In the genomic region with DNA sequence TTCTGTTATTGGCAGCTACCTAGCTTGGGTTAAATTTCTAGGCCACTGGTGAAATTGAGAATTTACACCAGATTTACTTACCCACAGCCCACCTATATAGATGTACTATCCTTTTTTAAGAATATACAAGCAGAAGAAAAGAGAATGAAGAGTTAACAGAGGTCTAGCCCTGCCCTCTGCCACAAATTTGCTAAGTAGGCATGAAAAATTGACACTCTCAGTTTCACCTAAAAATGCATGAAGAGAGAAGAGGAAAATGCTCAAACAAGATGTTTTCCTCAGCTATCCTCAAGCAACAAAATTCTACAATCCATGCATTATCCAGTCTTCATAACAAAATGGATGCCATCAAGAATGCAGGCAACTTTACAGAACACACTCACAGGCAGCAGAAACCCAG, we compare ENCODE assay signal across 18 cellular contexts. TPM values are rescaled to one million over a fixed set of nuclear protein-coding genes. Genes with fewer than 3 reads are reported as not detected.
DNase-seq lines count a peak whose midpoint lies in the region; ATAC-seq and TF ChIP-seq lines count a peak whose summit lies in the region.
"Had no signal": no experiment of that assay in that cellular context is flagged by ENCODE, and none has a peak within 500 bp of the region (broad histone marks: within the 10 kb centered on the region; RNA-seq: fewer than 3 reads in every experiment).

No MANE protein-coding gene starts in this region.

- no peak for TF ChIP-seq CTCF in left ventricle myocardium inferior (IDR thresholded peaks at IDR 0.05; ENCODE audit: borderline replicate concordance)
- TF ChIP-seq CTCF in MM.1S (IDR thresholded peaks at IDR 0.05; ENCODE audit: low read length): no peak
- no peak for TF ChIP-seq CTCF in suprapubic skin (IDR thresholded peaks at IDR 0.05)

- H3K4me2 ChIP-seq in MM.1S (ENCODE audit: low read depth, low read length): peak overlapping the region; percentile 23

- H3K9me3 ChIP-seq in left ventricle myocardium inferior (replicated peaks): peaks cover 9% of the 10 kb centered on the region
- no peaks in the 10 kb centered on the region for H3K9me3 ChIP-seq in MM.1S (replicated peaks; ENCODE audit: insufficient read depth, low read length)
- H3K9me3 ChIP-seq in suprapubic skin: no peaks in the 10 kb centered on the region

- H3K9ac ChIP-seq in MM.1S (ENCODE audit: low read length): no peak overlapping the region

- no peak for TF ChIP-seq POLR2A in suprapubic skin (IDR thresholded peaks at IDR 0.05)

- intact Hi-C loops in left ventricle myocardium inferior (cut with micrococcal nuclease) (no loop called here), left cardiac atrium (cut with DNase I) (no loop called here)

- peaks cover 27% of the 10 kb centered on the region for H3K4me1 ChIP-seq in left ventricle myocardium inferior
- H3K4me1 ChIP-seq in MM.1S (ENCODE audit: low read length): peaks cover 21% of the 10 kb centered on the region
- no peaks in the 10 kb centered on the region for H3K4me1 ChIP-seq in suprapubic skin

- no peak for DNase-seq in left ventricle myocardium inferior
- no peak for DNase-seq in left cardiac atrium
- DNase-seq in MM.1S: peak; percentile 52
- peak; percentile 46 for DNase-seq in RPMI8226
- no peak for DNase-seq in NCI-H446 treated with DMSO at 0.1 percent for 48 hours (lab: John Stamatoyannopoulos, UW)
- no peak for DNase-seq in suprapubic skin (ENCODE audit: low spot score in 2 of 2)
- DNase-seq: Calu3, COR-L47, DMS53, DMS79 treated with DMSO at 0.1 percent for 48 hours, GF-D8, H7, HCEC 1CT had no signal

- ATAC-seq in left cardiac atrium (no peak), GM19035 (IDR thresholded peaks at IDR 0.05; ENCODE audit: unreplicated experiment) (no peak)

- peaks cover 38% of the 10 kb centered on the region for H3K79me2 ChIP-seq in MM.1S (ENCODE audit: low read length)

- H3F3A ChIP-seq in MM.1S (ENCODE audit: insufficient read depth, low read length): peaks cover 7% of the 10 kb centered on the region; the same call in 1 of the 2 replicates

- no peak overlapping the region for H3K4me3 ChIP-seq in left ventricle myocardium inferior
- peak overlapping the region; percentile 3; the same call in 1 of the 2 replicates for H3K4me3 ChIP-seq in MM.1S (ENCODE audit: low read length)
- no peak overlapping the region for H3K4me3 ChIP-seq in suprapubic skin

- no peaks in the 10 kb centered on the region for H4K20me1 ChIP-seq in MM.1S (ENCODE audit: insufficient read depth, low read length)

- H3K27me3 ChIP-seq in left ventricle myocardium inferior (ENCODE audit: low read depth) (no peaks in the 10 kb centered on the region), MM.1S (replicated peaks; ENCODE audit: insufficient read depth, low read length) (no peaks in the 10 kb centered on the region), suprapubic skin (no peaks in the 10 kb centered on the region)

- no peak overlapping the region for H2AFZ ChIP-seq in MM.1S (ENCODE audit: low read length)

- H3K36me3 ChIP-seq in left ventricle myocardium inferior (no peaks in the 10 kb centered on the region), MM.1S (replicated peaks; ENCODE audit: insufficient read depth, low read length) (no peaks in the 10 kb centered on the region), suprapubic skin (no peaks in the 10 kb centered on the region)

- H3K9me2 ChIP-seq in MM.1S (replicated peaks; ENCODE audit: insufficient read depth, low read length): no peaks in the 10 kb centered on the region

- H3K27ac ChIP-seq in left ventricle myocardium inferior (replicated peaks) (peak overlapping the region; percentile 68), MM.1S (ENCODE audit: low read length) (peak overlapping the region; percentile 4; the same call in 1 of the 2 replicates), suprapubic skin (no peak overlapping the region)

- no peak for TF ChIP-seq EP300 in suprapubic skin (IDR thresholded peaks at IDR 0.05)

RNA-seq across cellular contexts. Expression of a gene that starts 24.6 kb away (rescaled TPM):
- total RNA-seq in left ventricle myocardium inferior (not detected), left cardiac atrium (under 1 TPM; 0.35 to 0.63 TPM), suprapubic skin (1 to 10 TPM in 2 of 4 donors, not detected in 2; 1.4 to 2.0 TPM)
- total RNA-seq: A172; CD4-positive, alpha-beta memory T cell; Daoy; G401; H7 had no signal

RNA-seq across cellular contexts. Expression of a gene that starts 28.4 kb away (rescaled TPM):
- total RNA-seq in left ventricle myocardium inferior (0.41 TPM), left cardiac atrium (under 1 TPM; 0.15 to 0.50 TPM), suprapubic skin (under 1 TPM in 3 of 4 donors, not detected in 1; 0.34 to 0.72 (median 0.42) TPM)
- total RNA-seq: A172; CD4-positive, alpha-beta memory T cell; Daoy; G401; H7 had no signal

Comparison
In these comparisons a context has a peak if more than half of its experiments do, and no peak if none do; other contexts are left out.
1. DNase-seq: peak in MM.1S (single experiment) and RPMI8226 (single experiment); none in left ventricle myocardium inferior (single experiment), left cardiac atrium (single experiment), NCI-H446 treated with DMSO at 0.1 percent for 48 hours (single experiment) and suprapubic skin (0 of 2).